Comparison of ENCODE assay signal across 17 cellular contexts in genomic region chr2:33929467-33929866, GRCh38.
DNase-seq lines count a peak whose midpoint lies in the region; ATAC-seq, FAIRE-seq and TF ChIP-seq lines count a peak whose summit lies in the region.
"Had no signal": no experiment of that assay in that cellular context is flagged by ENCODE, and none has a peak within 500 bp of the region (broad histone marks: within the 10 kb centered on the region; RNA-seq: fewer than 3 reads in every experiment).

No MANE protein-coding gene starts in this region.

- no peak for FAIRE-seq in kidney (lab: Jason Lieb, UNC)

- no peaks in the 10 kb centered on the region for H3K36me3 ChIP-seq in kidney (ENCODE audit: control insufficient read depth in 1 of 2, insufficient read depth in 2 of 2, low read length in 2 of 2)
- H3K36me3 ChIP-seq: brain microvascular endothelial cell, heart left ventricle, tibial nerve had no signal

- no peaks in the 10 kb centered on the region for H3K36me3 Mint-ChIP-seq in type B pancreatic cell

- TF ChIP-seq CTCF in coronary artery (IDR thresholded peaks at IDR 0.05): no peak
- no peak for TF ChIP-seq CTCF in kidney (IDR thresholded peaks at IDR 0.05; ENCODE audit: borderline replicate concordance, extremely low read depth, insufficient read depth)
- no peak for TF ChIP-seq CTCF in type B pancreatic cell (conservative IDR thresholded peaks at IDR 0.05)

- H3K27ac Mint-ChIP-seq in type B pancreatic cell: no peak overlapping the region
- H3K27ac Mint-ChIP-seq: nephron had no signal

- H3K9me3 Mint-ChIP-seq in type B pancreatic cell: no peaks in the 10 kb centered on the region
- H3K9me3 Mint-ChIP-seq: nephron had no signal

- no peaks in the 10 kb centered on the region for H3K9me3 ChIP-seq in kidney (ENCODE audit: control insufficient read depth in 1 of 2, low read length in 2 of 2)
- H3K9me3 ChIP-seq: heart left ventricle, tibial nerve had no signal

- intact Hi-C loops in kidney (cut with DNase I): no loop called here

- no peaks in the 10 kb centered on the region for H3K4me1 ChIP-seq in kidney (ENCODE audit: control insufficient read depth in 1 of 2, insufficient read depth in 1 of 2, low read depth in 1 of 2, low read length in 2 of 2)
- H3K4me1 ChIP-seq: heart left ventricle, tibial nerve had no signal

- H3K27ac ChIP-seq in coronary artery (no peak overlapping the region), kidney (ENCODE audit: low read depth in 2 of 2, low read length in 2 of 2) (no peak overlapping the region)
- H3K27ac ChIP-seq: brain microvascular endothelial cell, heart left ventricle, skin epidermis, tibial nerve had no signal

- H3K4me3 Mint-ChIP-seq in type B pancreatic cell: no peak overlapping the region
- H3K4me3 Mint-ChIP-seq: nephron had no signal

- H3K4me3 ChIP-seq in coronary artery (no peak overlapping the region), kidney (ENCODE audit: low read length in 2 of 2) (no peak overlapping the region)
- H3K4me3 ChIP-seq: heart left ventricle, skin epidermis, tibial nerve had no signal

- no peak for DNase-seq in NCI-H2171 treated with DMSO at 0.1 percent for 48 hours (lab: John Stamatoyannopoulos, UW)
- no peak for DNase-seq in coronary artery (ENCODE audit: low spot score)
- DNase-seq in kidney: no peak
- no peak for DNase-seq in type B pancreatic cell (ENCODE audit: extremely low spot score, unreplicated experiment)
- DNase-seq: AML-193, brain microvascular endothelial cell, heart left ventricle, left ventricle myocardium superior, NCI-H146 had no signal

- no peaks in the 10 kb centered on the region for H3K27me3 Mint-ChIP-seq in type B pancreatic cell

- no peak overlapping the region for H3K9ac ChIP-seq in kidney (ENCODE audit: low read length in 2 of 2)

- peak; percentile 94 for ATAC-seq in GM18511 (IDR thresholded peaks at IDR 0.05; ENCODE audit: unreplicated experiment)
- ATAC-seq in GM21367 (IDR thresholded peaks at IDR 0.05; ENCODE audit: unreplicated experiment): peak; percentile 79
- peak; percentile 97 for ATAC-seq in HG02885 (IDR thresholded peaks at IDR 0.05; ENCODE audit: poor library complexity, unreplicated experiment)
- ATAC-seq in HG03521 (IDR thresholded peaks at IDR 0.05; ENCODE audit: unreplicated experiment): peak; percentile 87
- ATAC-seq: heart left ventricle, left ventricle myocardium superior, SK-N-SH treated with all-trans-retinoic acid at 6 μM for 48 hours had no signal

- H3K4me1 Mint-ChIP-seq in type B pancreatic cell (ENCODE audit: unreplicated experiment): peaks cover 14% of the 10 kb centered on the region
- H3K4me1 Mint-ChIP-seq: nephron had no signal
